Comparison of ENCODE assay signal across 1 cellular context in genomic region chr22:22670076-22670795, GRCh38.
TF ChIP-seq lines count a peak whose summit lies in the region.

No MANE protein-coding gene starts in this region.

TF ChIP-seq in K562, 482 proteins besides CTCF, POLR2A, EP300 and RAD21:
- TF ChIP-seq EGR1 (conservative IDR thresholded peaks at IDR 0.05) = 0 out of 2 replicates have a peak, but pooled peaks have one; percentile 4
- no peak for TF ChIP-seq ZNF589 (CRISPR knock-in tag; IDR thresholded peaks at IDR 0.05; ENCODE audit: low read depth)
- peak in 1 of 2 experiments; percentile 97; a peak in 2 of 3 replicates for TF ChIP-seq CBX3 (IDR thresholded peaks at IDR 0.05; ENCODE audit: borderline replicate concordance in 1 of 2, low read length in 2 of 2)
- peak; percentile 86; the same call in 1 of the 2 replicates for TF ChIP-seq CBX5 (IDR thresholded peaks at IDR 0.05; ENCODE audit: borderline replicate concordance, low read depth)
- no peak for TF ChIP-seq DLX4 (CRISPR knock-in tag; IDR thresholded peaks at IDR 0.05)
- TF ChIP-seq ILK (tag; IDR thresholded peaks at IDR 0.05; ENCODE audit: borderline replicate concordance, low read depth) = no peak
- TF ChIP-seq KLF6 (CRISPR knock-in tag; IDR thresholded peaks at IDR 0.05; ENCODE audit: borderline replicate concordance) = no peak
- TF ChIP-seq SIX5 (IDR thresholded peaks at IDR 0.05; ENCODE audit: borderline replicate concordance in 1 of 2, insufficient read depth in 1 of 2, low read depth in 1 of 2, low read length in 2 of 2) = peak in 1 of 2 experiments; percentile 19; a peak in 1 of 4 replicates
- TF ChIP-seq MYNN (IDR thresholded peaks at IDR 0.05) = no peak
- no peak for TF ChIP-seq MYNN (CRISPR knock-in tag; IDR thresholded peaks at IDR 0.05)
- no peak for TF ChIP-seq NEUROD1 (IDR thresholded peaks at IDR 0.05; ENCODE audit: borderline replicate concordance, low read depth, low read length, partially characterized antibody)
- no peak for TF ChIP-seq FOXP4 (CRISPR knock-in tag; IDR thresholded peaks at IDR 0.05; ENCODE audit: borderline replicate concordance)
- 0 out of 4 replicates have a peak, but pooled peaks of 1 of the 2 experiments have one; percentile 26 for TF ChIP-seq UBTF (IDR thresholded peaks at IDR 0.05; ENCODE audit: borderline replicate concordance in 1 of 2, low read depth in 2 of 2, low read length in 2 of 2)
TF ChIP-seq in K562: peak in this region for 5.
